16 cellular contexts compared by ENCODE assay signal in the genomic region with DNA sequence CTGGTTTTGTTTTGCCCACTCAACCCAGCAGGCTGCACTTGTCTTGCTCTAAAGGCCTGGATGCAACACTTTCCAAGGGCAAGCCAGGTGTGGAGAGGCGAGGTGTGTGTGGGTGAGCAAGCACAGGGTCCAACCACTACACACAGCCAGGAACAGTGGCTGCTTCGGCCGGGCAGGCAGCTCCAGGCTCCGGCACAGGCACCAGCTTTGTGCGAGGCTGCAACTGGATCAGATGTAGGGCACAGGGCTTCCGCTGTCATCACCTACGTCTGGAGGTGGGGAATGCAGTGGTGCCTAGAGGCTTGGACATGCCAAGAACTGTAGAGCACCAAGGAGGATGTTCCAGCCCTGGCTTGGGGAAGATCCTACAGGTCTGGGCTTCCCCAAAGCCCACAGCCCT.
A peak's percentile ranks its signal among the peaks of the same experiment; 100 is the strongest.
DNase-seq lines count a peak whose midpoint lies in the region; ATAC-seq and TF ChIP-seq lines count a peak whose summit lies in the region.
"Had no signal": no experiment of that assay in that cellular context is flagged by ENCODE, and none has a peak within 500 bp of the region (broad histone marks: within the 10 kb centered on the region; RNA-seq: fewer than 3 reads in every experiment).

No MANE protein-coding gene starts in this region.

- no peaks in the 10 kb centered on the region for H3K36me3 ChIP-seq in PC-9 (ENCODE audit: low read depth)
- no peaks in the 10 kb centered on the region for H3K36me3 ChIP-seq in neuronal stem cell (replicated peaks in 1 of 2; ENCODE audit: control insufficient read depth in 2 of 2, insufficient read depth in 2 of 2, low read length in 2 of 2)
- H3K36me3 ChIP-seq in lower lobe of right lung: no peaks in the 10 kb centered on the region

- H3K23ac ChIP-seq in H9 (ENCODE audit: insufficient read length, low read depth, low read length) (no peak overlapping the region), neuronal stem cell (ENCODE audit: low read depth, low read length, poor library complexity) (no peak overlapping the region)

- intact Hi-C loops in PC-9 (cut with micrococcal nuclease; ENCODE audit: unreplicated experiment) (no loop called here), lower lobe of right lung (cut with DNase I) (no loop called here)

- H2BK20ac ChIP-seq in H9 (ENCODE audit: low read depth, low read length, poor library complexity, severe bottlenecking): no peak overlapping the region

- H2BK120ac ChIP-seq in H9 (ENCODE audit: low read depth, low read length, poor library complexity, severe bottlenecking) (no peak overlapping the region), neuronal stem cell (ENCODE audit: low read depth, low read length) (no peak overlapping the region)

- H3K4ac ChIP-seq in H9 (ENCODE audit: low read depth, low read length) (no peak overlapping the region), neuronal stem cell (ENCODE audit: low read length) (no peak overlapping the region)

- no peaks in the 10 kb centered on the region for H3K4me1 Mint-ChIP-seq in H9
- H3K4me1 Mint-ChIP-seq in stimulated activated memory B cell treated with anti-CD40 and anti-IgM and Interleukin-4, amounts not matched to agents 10 μg/mL and 1 μg/mL and 100 μg/mL, for 72 hours: no peaks in the 10 kb centered on the region
- H3K4me1 Mint-ChIP-seq: CD14-positive monocyte; CD8-positive, alpha-beta memory T cell had no signal

- no peak overlapping the region for H3K4me3 Mint-ChIP-seq in H9
- H3K4me3 Mint-ChIP-seq in stimulated activated memory B cell treated with anti-CD40 and anti-IgM and Interleukin-4, amounts not matched to agents 10 μg/mL and 1 μg/mL and 100 μg/mL, for 72 hours: no peak overlapping the region
- H3K4me3 Mint-ChIP-seq: CD14-positive monocyte; CD8-positive, alpha-beta memory T cell had no signal

- H4K8ac ChIP-seq in H9 (replicated peaks; ENCODE audit: insufficient read length, low read depth, low read length) (peak overlapping the region; percentile 69), neuronal stem cell (ENCODE audit: low read depth, low read length) (peak overlapping the region; percentile 70)

- no peak overlapping the region for H3K18ac ChIP-seq in H9 (ENCODE audit: insufficient read length, low read depth, low read length)
- peak overlapping the region; percentile 74 for H3K18ac ChIP-seq in neuronal stem cell (ENCODE audit: low read length)

- H3K9me3 ChIP-seq in H9 (ENCODE audit: control insufficient read depth, low read depth, low read length): no peaks in the 10 kb centered on the region
- no peaks in the 10 kb centered on the region for H3K9me3 ChIP-seq in PC-9 (ENCODE audit: insufficient read depth, low read depth)
- H3K9me3 ChIP-seq in neuronal stem cell (replicated peaks in 1 of 2; ENCODE audit: control insufficient read depth in 2 of 2, insufficient read depth in 1 of 2, low read depth in 1 of 2, low read length in 2 of 2): no peaks in the 10 kb centered on the region
- H3K9me3 ChIP-seq in lower lobe of right lung: no peaks in the 10 kb centered on the region
- H3K9me3 ChIP-seq: Caco-2 had no signal

- no peaks in the 10 kb centered on the region for H3K23me2 ChIP-seq in H9 (ENCODE audit: insufficient read length, low read depth, low read length, poor library complexity, severe bottlenecking)

- H3K9me2 ChIP-seq in PC-9 (ENCODE audit: insufficient read depth): no peaks in the 10 kb centered on the region

- H4K5ac ChIP-seq in H9 (ENCODE audit: insufficient read length, low read depth, low read length): no peak overlapping the region

- no peak overlapping the region for H4K91ac ChIP-seq in H9 (ENCODE audit: insufficient read length, low read depth, low read length)
- H4K91ac ChIP-seq in neuronal stem cell (ENCODE audit: low read depth, low read length, poor library complexity): no peak overlapping the region

- TF ChIP-seq CTCF in H9 (conservative IDR thresholded peaks at IDR 0.05): no peak
- no peak for TF ChIP-seq CTCF in PC-9 (conservative IDR thresholded peaks at IDR 0.05)
- no peak for TF ChIP-seq CTCF in lower lobe of right lung (IDR thresholded peaks at IDR 0.05)

- no peak overlapping the region for H3K56ac ChIP-seq in H9 (ENCODE audit: insufficient read length, low read depth, low read length)

- POLR2A ChIA-PET in PC-9 (lab: Charles Lee; ENCODE audit: unreplicated experiment): no interaction called here

- H4K20me1 ChIP-seq in H9 (ENCODE audit: control insufficient read depth, insufficient read depth, insufficient read length) (no peaks in the 10 kb centered on the region), PC-9 (ENCODE audit: insufficient read depth) (no peaks in the 10 kb centered on the region)

- H3K36me3 Mint-ChIP-seq in H9 (ENCODE audit: insufficient read depth in 1 of 3, low read depth in 3 of 3): no peaks in the 10 kb centered on the region; a peak in 1 of 7 replicates
- H3K36me3 Mint-ChIP-seq in stimulated activated memory B cell treated with anti-CD40 and anti-IgM and Interleukin-4, amounts not matched to agents 10 μg/mL and 1 μg/mL and 100 μg/mL, for 72 hours: no peaks in the 10 kb centered on the region
- H3K36me3 Mint-ChIP-seq: CD14-positive monocyte; CD8-positive, alpha-beta memory T cell had no signal

- peak; percentile 32 for ATAC-seq in stimulated activated memory B cell treated with anti-CD40 and anti-IgM and Interleukin-4, amounts not matched to agents 10 μg/mL and 1 μg/mL and 100 μg/mL, for 72 hours
- ATAC-seq in lower lobe of right lung (no peak), GM19035 (IDR thresholded peaks at IDR 0.05; ENCODE audit: unreplicated experiment) (no peak)

- H3K79me2 ChIP-seq in H9 (ENCODE audit: insufficient read depth, low read length) (no peaks in the 10 kb centered on the region), PC-9 (ENCODE audit: low read depth) (no peaks in the 10 kb centered on the region)

- H3K9ac ChIP-seq in H9 (ENCODE audit: extremely low read depth, insufficient read length, low read length): no peak overlapping the region
- no peak overlapping the region for H3K9ac ChIP-seq in neuronal stem cell (ENCODE audit: low read depth, low read length, poor library complexity)
- H3K9ac ChIP-seq: GM23248 had no signal

- H2BK15ac ChIP-seq in H9 (ENCODE audit: low read depth, low read length): no peak overlapping the region
- no peak overlapping the region for H2BK15ac ChIP-seq in neuronal stem cell (ENCODE audit: low read length)

- no peaks in the 10 kb centered on the region for H3F3A ChIP-seq in PC-9 (ENCODE audit: insufficient read depth, low read depth)

- H3K27me3 Mint-ChIP-seq in H9 (ENCODE audit: low read depth): no peaks in the 10 kb centered on the region
- H3K27me3 Mint-ChIP-seq in stimulated activated memory B cell treated with anti-CD40 and anti-IgM and Interleukin-4, amounts not matched to agents 10 μg/mL and 1 μg/mL and 100 μg/mL, for 72 hours: no peaks in the 10 kb centered on the region
- H3K27me3 Mint-ChIP-seq: CD8-positive, alpha-beta memory T cell had no signal

- DNase-seq in H9 (no peak), PC-9 (no peak), neuronal stem cell (ENCODE audit: low spot score) (no peak), amniotic stem cell (lab: John Stamatoyannopoulos, UW) (no peak), lower lobe of right lung (no peak), DMS153 (lab: John Stamatoyannopoulos, UW) (no peak)
- DNase-seq: Caco-2; CD8-positive, alpha-beta memory T cell; DMS53; GF-D8; GM23248; H7 had no signal

- H2BK12ac ChIP-seq in H9 (ENCODE audit: insufficient read length, low read depth, low read length): no peak overlapping the region
- peak overlapping the region; percentile 14 for H2BK12ac ChIP-seq in neuronal stem cell (ENCODE audit: low read length)

- H3K27ac Mint-ChIP-seq in H9: no peak overlapping the region; a peak in 1 of 7 replicates
- H3K27ac Mint-ChIP-seq in stimulated activated memory B cell treated with anti-CD40 and anti-IgM and Interleukin-4, amounts not matched to agents 10 μg/mL and 1 μg/mL and 100 μg/mL, for 72 hours: no peak overlapping the region
- H3K27ac Mint-ChIP-seq: CD14-positive monocyte; CD8-positive, alpha-beta memory T cell had no signal

- no TSS peak for BruUV-seq in PC-9 (replicated peaks; lab: Mats Ljungman, UMichigan)

- CTCF ChIA-PET in PC-9 (lab: Charles Lee): no interaction called here

- H2AK5ac ChIP-seq in H9 (ENCODE audit: insufficient read length, low read length) (no peak overlapping the region), neuronal stem cell (ENCODE audit: low read depth, low read length) (no peak overlapping the region)

- no peak overlapping the region for H3K4me3 ChIP-seq in PC-9
- H3K4me3 ChIP-seq in neuronal stem cell (ENCODE audit: low read length in 2 of 2): no peak overlapping the region
- H3K4me3 ChIP-seq in lower lobe of right lung: no peak overlapping the region
- H3K4me3 ChIP-seq: GM23248 had no signal

- H3K27me3 ChIP-seq in H9 (ENCODE audit: insufficient read depth, low read length) (no peaks in the 10 kb centered on the region; the same call in 1 of the 2 replicates), PC-9 (ENCODE audit: insufficient read depth, low read depth) (no peaks in the 10 kb centered on the region), neuronal stem cell (ENCODE audit: control insufficient read depth in 3 of 3, insufficient read depth in 3 of 3, low read depth in 1 of 3, low read length in 3 of 3) (no peaks in the 10 kb centered on the region), lower lobe of right lung (ENCODE audit: low read depth) (no peaks in the 10 kb centered on the region)

- no peak overlapping the region for H3T11ph ChIP-seq in H9 (ENCODE audit: low read length)

- H2AFZ ChIP-seq in H9 (ENCODE audit: low read length) (no peak overlapping the region), PC-9 (0 out of 2 replicates have a peak overlapping the region, but pooled peaks have one; percentile 4), neuronal stem cell (ENCODE audit: low read length) (peak overlapping the region; percentile 4)
- H2AFZ ChIP-seq: GM23248 had no signal

- H3K4me2 ChIP-seq in H9 (ENCODE audit: insufficient read depth, insufficient read length, low read length): no peak overlapping the region
- no peak overlapping the region for H3K4me2 ChIP-seq in PC-9
- no peak overlapping the region for H3K4me2 ChIP-seq in neuronal stem cell (ENCODE audit: insufficient read depth, low read length, poor library complexity, severe bottlenecking)

- H3K9me3 Mint-ChIP-seq in H9: peaks cover 8 to 9% of the 10 kb centered on the region in 2 experiments; a peak in 3 of 5 replicates
- peaks cover 5% of the 10 kb centered on the region for H3K9me3 Mint-ChIP-seq in stimulated activated memory B cell treated with anti-CD40 and anti-IgM and Interleukin-4, amounts not matched to agents 10 μg/mL and 1 μg/mL and 100 μg/mL, for 72 hours

- H3K14ac ChIP-seq in H9 (ENCODE audit: insufficient read depth, low read length) (peak overlapping the region; percentile 42; the same call in 1 of the 2 replicates), neuronal stem cell (ENCODE audit: low read length) (no peak overlapping the region)

- H2BK5ac ChIP-seq in H9 (ENCODE audit: insufficient read length, low read length) (no peak overlapping the region), neuronal stem cell (ENCODE audit: low read length) (no peak overlapping the region)

- H3K4me1 ChIP-seq in H9 (ENCODE audit: insufficient read depth, low read length) (no peaks in the 10 kb centered on the region), PC-9 (replicated peaks; ENCODE audit: insufficient read depth) (no peaks in the 10 kb centered on the region), neuronal stem cell (ENCODE audit: control insufficient read depth in 2 of 2, insufficient read depth in 1 of 2, low read depth in 1 of 2, low read length in 2 of 2) (no peaks in the 10 kb centered on the region), lower lobe of right lung (no peaks in the 10 kb centered on the region)
- H3K4me1 ChIP-seq: Caco-2 had no signal

- no peaks in the 10 kb centered on the region for H3K79me1 ChIP-seq in H9 (ENCODE audit: insufficient read depth, low read depth, low read length, poor library complexity, severe bottlenecking)
- H3K79me1 ChIP-seq in neuronal stem cell (ENCODE audit: low read depth, low read length): no peaks in the 10 kb centered on the region

- H3K27ac ChIP-seq in H9 (ENCODE audit: insufficient read length, low read depth, low read length): no peak overlapping the region
- no peak overlapping the region for H3K27ac ChIP-seq in PC-9
- no peak overlapping the region for H3K27ac ChIP-seq in neuronal stem cell (replicated peaks; ENCODE audit: low read length)
- no peak overlapping the region for H3K27ac ChIP-seq in lower lobe of right lung
- H3K27ac ChIP-seq: 22Rv1, GM23248 had no signal

- WGBS in H9 (ENCODE audit: extremely low coverage, insufficient read length, low lambda C conversion rate): no CpG with 5 or more reads among the region's 7 CpGs
- no CpG with 5 or more reads among the region's 7 CpGs for WGBS in neuronal stem cell (ENCODE audit: extremely low coverage in 2 of 2, insufficient read length in 2 of 2, insufficient replicate concordance in 1 of 2), 2 donors
